ENCODE assay signal across 9 cellular contexts in the genomic region with DNA sequence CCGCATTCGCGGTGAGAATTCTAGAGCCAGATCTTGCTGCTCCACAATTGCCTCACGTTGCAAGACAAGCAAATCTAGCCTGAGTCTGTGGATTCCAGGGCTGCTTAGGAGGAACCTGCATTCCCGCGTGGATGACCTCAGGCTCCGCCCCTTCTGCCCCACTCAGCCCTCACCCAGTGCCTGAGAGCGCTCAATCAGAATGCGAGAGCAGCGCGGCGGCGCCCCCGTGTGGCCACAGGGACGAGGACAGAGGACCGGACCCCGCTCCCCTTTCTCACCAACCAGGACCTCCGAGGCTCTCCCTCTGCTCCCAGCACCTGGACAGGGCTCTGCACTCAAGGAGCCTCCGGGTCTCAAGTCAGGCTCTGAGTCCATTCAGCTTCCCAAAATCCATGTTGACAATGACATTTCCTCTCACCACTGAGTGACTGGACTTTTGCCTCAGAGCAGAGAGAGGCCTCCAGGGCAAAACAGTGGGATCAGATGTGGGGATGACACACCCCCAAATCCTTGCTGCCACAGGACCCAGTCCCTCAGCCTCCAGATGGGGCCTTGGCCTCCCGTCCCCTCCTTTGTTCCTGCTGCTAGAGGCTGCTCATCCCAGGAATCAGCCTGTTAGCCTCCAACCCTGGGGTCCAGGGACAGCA. TPM values are rescaled to one million over a fixed set of nuclear protein-coding genes. Genes with fewer than 3 reads are reported as not detected.
DNase-seq lines count a peak whose midpoint lies in the region; ATAC-seq, FAIRE-seq and TF ChIP-seq lines count a peak whose summit lies in the region.
"Had no signal": no experiment of that assay in that cellular context is flagged by ENCODE, and none has a peak within 500 bp of the region (broad histone marks: within the 10 kb centered on the region; RNA-seq: fewer than 3 reads in every experiment).

No MANE protein-coding gene starts in this region.

- no peak overlapping the region for H3K4me3 Mint-ChIP-seq in Caco-2 (ENCODE audit: unreplicated experiment)
- H3K4me3 Mint-ChIP-seq: activated naive CD4-positive, alpha-beta T cell treated with anti-CD3 and anti-CD28 coated beads, Interleukin-2, amount 50 U/mL, for 24 hours had no signal

- POLR2A ChIA-PET in Caco-2 (lab: Charles Lee): no interaction called here
- POLR2A ChIA-PET in HEK293 (lab: Yijun Ruan, JAX): no interaction called here

- no peak overlapping the region for H3K9ac ChIP-seq in kidney (ENCODE audit: low read length in 2 of 2)

- peaks cover 22% of the 10 kb centered on the region for H3K27me3 Mint-ChIP-seq in Caco-2 (ENCODE audit: insufficient read depth, unreplicated experiment)

- H3K4me3 ChIP-seq in Caco-2 (ENCODE audit: low read depth, low read length) (no peak overlapping the region), HEK293 (ENCODE audit: low read depth, low read length) (no peak overlapping the region), cardiac fibroblast (replicated peaks in 1 of 2; ENCODE audit: low read depth in 2 of 2, low read length in 2 of 2) (no peak overlapping the region), kidney (ENCODE audit: low read length in 2 of 2) (no peak overlapping the region)

- TF ChIP-seq CTCF in Caco-2 (IDR thresholded peaks at IDR 0.05; ENCODE audit: insufficient read depth in 1 of 2, low read depth in 1 of 2, low read length in 1 of 2, severe bottlenecking in 1 of 2, unreplicated experiment in 1 of 2): peak; percentile 86 to 92
- TF ChIP-seq CTCF in HEK293 (tag by site-specific recombination; IDR thresholded peaks at IDR 0.05): peak; percentile 89
- TF ChIP-seq CTCF in cardiac fibroblast (IDR thresholded peaks at IDR 0.05; ENCODE audit: low read depth, low read length): peak; percentile 89
- peak; percentile 83 for TF ChIP-seq CTCF in kidney (IDR thresholded peaks at IDR 0.05; ENCODE audit: borderline replicate concordance, extremely low read depth, insufficient read depth)

- H3K36me3 ChIP-seq in Caco-2 (ENCODE audit: control insufficient read depth, insufficient read depth, low read length): no peaks in the 10 kb centered on the region
- no peaks in the 10 kb centered on the region for H3K36me3 ChIP-seq in HEK293 (ENCODE audit: control insufficient read depth in 2 of 2, insufficient read depth in 1 of 2, low read length in 2 of 2)
- no peaks in the 10 kb centered on the region for H3K36me3 ChIP-seq in kidney (ENCODE audit: control insufficient read depth in 1 of 2, insufficient read depth in 2 of 2, low read length in 2 of 2)

- DNase-seq in Caco-2: peak; percentile 76 to 85
- peak; percentile 37 for DNase-seq in NCI-H2171 treated with DMSO at 0.1 percent for 48 hours (lab: John Stamatoyannopoulos, UW)
- peak; percentile 66 to 71 for DNase-seq in cardiac fibroblast (ENCODE audit: low read depth in 2 of 2)
- DNase-seq in kidney: peak; percentile 90
- peak; percentile 84 for DNase-seq in stimulated activated CD4-positive, alpha-beta T cell treated with anti-CD3 and anti-CD28 coated beads, Interleukin-1b, Interleukin-23, amount 100 ng/mL, for 48 hours

- FAIRE-seq in kidney (lab: Jason Lieb, UNC): no peak

- no peaks in the 10 kb centered on the region for H3K36me3 Mint-ChIP-seq in Caco-2 (ENCODE audit: insufficient read depth, unreplicated experiment)
- H3K36me3 Mint-ChIP-seq: activated naive CD4-positive, alpha-beta T cell treated with anti-CD3 and anti-CD28 coated beads, Interleukin-2, amount 50 U/mL, for 24 hours had no signal

- H3K9me3 Mint-ChIP-seq in Caco-2 (ENCODE audit: unreplicated experiment): no peaks in the 10 kb centered on the region
- H3K9me3 Mint-ChIP-seq: activated naive CD4-positive, alpha-beta T cell treated with anti-CD3 and anti-CD28 coated beads, Interleukin-2, amount 50 U/mL, for 24 hours had no signal

- H3K27ac ChIP-seq in HEK293 (ENCODE audit: extremely low read depth, low read depth, low read length) (no peak overlapping the region), kidney (ENCODE audit: low read depth in 2 of 2, low read length in 2 of 2) (no peak overlapping the region)

- H3K9me3 ChIP-seq in Caco-2: no peaks in the 10 kb centered on the region
- no peaks in the 10 kb centered on the region for H3K9me3 ChIP-seq in HEK293 (ENCODE audit: control insufficient read depth, insufficient read depth, low read depth, low read length)
- H3K9me3 ChIP-seq in kidney (ENCODE audit: control insufficient read depth in 1 of 2, low read length in 2 of 2): no peaks in the 10 kb centered on the region

- no peaks in the 10 kb centered on the region for H3K4me1 Mint-ChIP-seq in Caco-2 (ENCODE audit: low read depth, unreplicated experiment)
- H3K4me1 Mint-ChIP-seq: activated naive CD4-positive, alpha-beta T cell treated with anti-CD3 and anti-CD28 coated beads, Interleukin-2, amount 50 U/mL, for 24 hours had no signal

- CTCF ChIA-PET in Caco-2 (lab: Charles Lee): interaction anchor here (0.5 to 1.7 kb wide), 4 partner anchors 8 to 183 kb away, joined by 3 to 14 read pairs (median 4); no protein-coding TSS in a partner anchor
- CTCF ChIA-PET in HEK293 (lab: Yijun Ruan, JAX): interaction anchor here (0.5 to 4.9 kb wide), 37 partner anchors 8 to 1788 kb away, joined by 3 to 41 read pairs (median 4); no protein-coding TSS in a partner anchor

- peak; percentile 85 to 90 for ATAC-seq in activated CD4-positive, CD25-positive, alpha-beta regulatory T cell treated with anti-CD3 and anti-CD28 coated beads, Interleukin-2, amount 50 U/mL, for 24 hours
- ATAC-seq in HG03108 (IDR thresholded peaks at IDR 0.05; ENCODE audit: unreplicated experiment): no peak

- no peaks in the 10 kb centered on the region for H3K27me3 ChIP-seq in Caco-2 (replicated peaks; ENCODE audit: control insufficient read depth, insufficient read depth, low read length)

- intact Hi-C loops in Caco-2 (cut with micrococcal nuclease; ENCODE audit: unreplicated experiment) (loop anchor here (1.0 to 5.0 kb wide), 4 partner anchors 32 to 180 kb away; no protein-coding TSS in a partner anchor), kidney (cut with DNase I) (loop anchor here (10.0 kb wide), 1 partner anchor 162 kb away; no protein-coding TSS in a partner anchor)

- H3K4me1 ChIP-seq in Caco-2 (no peaks in the 10 kb centered on the region), HEK293 (ENCODE audit: control insufficient read depth, insufficient read depth, low read length) (no peaks in the 10 kb centered on the region), kidney (ENCODE audit: control insufficient read depth in 1 of 2, insufficient read depth in 1 of 2, low read depth in 1 of 2, low read length in 2 of 2) (no peaks in the 10 kb centered on the region)

- H3K27ac Mint-ChIP-seq in Caco-2 (ENCODE audit: unreplicated experiment): no peak overlapping the region
- H3K27ac Mint-ChIP-seq: activated naive CD4-positive, alpha-beta T cell treated with anti-CD3 and anti-CD28 coated beads, Interleukin-2, amount 50 U/mL, for 24 hours had no signal

- BruUV-seq in Caco-2 (replicated peaks; lab: Mats Ljungman, UMichigan): no TSS peak

TF ChIP-seq in HEK293, 187 proteins besides CTCF, POLR2A, EP300 and RAD21 (continues in another document):
- TF ChIP-seq ZNF354C (tag by site-specific recombination; IDR thresholded peaks at IDR 0.05; ENCODE audit: borderline replicate concordance, low read depth) (no peak), ZFP3 (tag by site-specific recombination; IDR thresholded peaks at IDR 0.05; ENCODE audit: low read depth) (no peak), ZNF221 (tag by site-specific recombination; IDR thresholded peaks at IDR 0.05; ENCODE audit: borderline replicate concordance) (no peak), ZSCAN4 (tag by site-specific recombination; IDR thresholded peaks at IDR 0.05) (0 out of 2 replicates have a peak, but pooled peaks have one; percentile 6), ZNF549 (tag by site-specific recombination; IDR thresholded peaks at IDR 0.05) (no peak), ZBTB17 (tag by site-specific recombination; IDR thresholded peaks at IDR 0.05) (0 out of 2 replicates have a peak, but pooled peaks have one; percentile 45), BCL11B (tag by site-specific recombination; IDR thresholded peaks at IDR 0.05; ENCODE audit: low read depth) (no peak), ZNF555 (tag by site-specific recombination; conservative IDR thresholded peaks at IDR 0.05) (no peak)
- TF ChIP-seq, protein P1, sequence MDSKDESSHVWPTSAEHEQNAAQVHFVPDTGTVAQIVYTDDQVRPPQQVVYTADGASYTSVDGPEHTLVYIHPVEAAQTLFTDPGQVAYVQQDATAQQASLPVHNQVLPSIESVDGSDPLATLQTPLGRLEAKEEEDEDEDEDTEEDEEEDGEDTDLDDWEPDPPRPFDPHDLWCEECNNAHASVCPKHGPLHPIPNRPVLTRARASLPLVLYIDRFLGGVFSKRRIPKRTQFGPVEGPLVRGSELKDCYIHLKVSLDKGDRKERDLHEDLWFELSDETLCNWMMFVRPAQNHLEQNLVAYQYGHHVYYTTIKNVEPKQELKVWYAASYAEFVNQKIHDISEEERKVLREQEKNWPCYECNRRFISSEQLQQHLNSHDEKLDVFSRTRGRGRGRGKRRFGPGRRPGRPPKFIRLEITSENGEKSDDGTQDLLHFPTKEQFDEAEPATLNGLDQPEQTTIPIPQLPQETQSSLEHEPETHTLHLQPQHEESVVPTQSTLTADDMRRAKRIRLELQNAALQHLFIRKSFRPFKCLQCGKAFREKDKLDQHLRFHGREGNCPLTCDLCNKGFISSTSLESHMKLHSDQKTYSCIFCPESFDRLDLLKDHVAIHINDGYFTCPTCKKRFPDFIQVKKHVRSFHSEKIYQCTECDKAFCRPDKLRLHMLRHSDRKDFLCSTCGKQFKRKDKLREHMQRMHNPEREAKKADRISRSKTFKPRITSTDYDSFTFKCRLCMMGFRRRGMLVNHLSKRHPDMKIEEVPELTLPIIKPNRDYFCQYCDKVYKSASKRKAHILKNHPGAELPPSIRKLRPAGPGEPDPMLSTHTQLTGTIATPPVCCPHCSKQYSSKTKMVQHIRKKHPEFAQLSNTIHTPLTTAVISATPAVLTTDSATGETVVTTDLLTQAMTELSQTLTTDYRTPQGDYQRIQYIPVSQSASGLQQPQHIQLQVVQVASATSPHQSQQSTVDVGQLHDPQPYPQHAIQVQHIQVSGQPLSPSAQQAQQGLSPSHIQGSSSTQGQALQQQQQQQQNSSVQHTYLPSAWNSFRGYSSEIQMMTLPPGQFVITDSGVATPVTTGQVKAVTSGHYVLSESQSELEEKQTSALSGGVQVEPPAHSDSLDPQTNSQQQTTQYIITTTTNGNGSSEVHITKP (tag by site-specific recombination; IDR thresholded peaks at IDR 0.05): no peak

RNA-seq across cellular contexts. Expression of gene RPP21, which starts 52.0 kb away (rescaled TPM):
- 44.2 and 47.5 TPM in 2 replicates for total RNA-seq in Caco-2 (2022)
- total RNA-seq in kidney: 34.5 TPM
- polyA plus RNA-seq in kidney (ENCODE audit: insufficient read depth, low read depth, low replicate concordance): 73.9 TPM

Comparison
In these comparisons a context has a peak if more than half of its experiments do, and no peak if none do; other contexts are left out.
1. DNase-seq: peak in every context shown above with its lines; median percentile 90 in kidney; 84 in stimulated activated CD4-positive, alpha-beta T cell treated with anti-CD3 and anti-CD28 coated beads, Interleukin-1b, Interleukin-23, amount 100 ng/mL, for 48 hours; 80 in Caco-2; 68 in cardiac fibroblast; 37 in NCI-H2171 treated with DMSO at 0.1 percent for 48 hours.